Comparison of ENCODE assay signal across 8 cellular contexts in genomic region chr1:109040627-109041613, GRCh38. TPM values are rescaled to one million over a fixed set of nuclear protein-coding genes. Genes with fewer than 3 reads are reported as not detected.
DNase-seq lines count a peak whose midpoint lies in the region; ATAC-seq and TF ChIP-seq lines count a peak whose summit lies in the region.

No MANE protein-coding gene starts in this region.

- BruUV-seq in IMR-90 (replicated peaks; lab: Mats Ljungman, UMichigan), result TSS peak; percentile 59

- no peak for TF ChIP-seq RAD21 in IMR-90 (IDR thresholded peaks at IDR 0.05; ENCODE audit: low read length)

- peak overlapping the region; percentile 88 for H3K4me3 Mint-ChIP-seq in activated B cell treated with CpG ODN at 0.5 μM for 24 hours

- peak overlapping the region in 1 of 2 experiments; percentile 68; a peak in 2 of 4 replicates for H4K8ac ChIP-seq in IMR-90 (ENCODE audit: low read depth in 2 of 2, low read length in 2 of 2)

- no peak overlapping the region for H2BK20ac ChIP-seq in IMR-90 (ENCODE audit: low read depth, low read length)

- no peaks in the 10 kb centered on the region for H3K36me3 ChIP-seq in IMR-90 (ENCODE audit: control insufficient read depth, insufficient read depth, low read length)
- H3K36me3 ChIP-seq in stomach smooth muscle (ENCODE audit: control insufficient read depth in 2 of 2, insufficient read depth in 2 of 2, low read length in 2 of 2), result no peaks in the 10 kb centered on the region

- H4K20me1 ChIP-seq in IMR-90 (ENCODE audit: insufficient read depth, low read length), result peaks cover 5% of the 10 kb centered on the region; the same call in 1 of the 2 replicates

- H3K27ac ChIP-seq in IMR-90 (ENCODE audit: insufficient read depth, low read length) (peak overlapping the region; percentile 74), epithelial cell of prostate (peak overlapping the region; percentile 65), stomach smooth muscle (ENCODE audit: low read length) (no peak overlapping the region)

- POLR2A ChIA-PET in IMR-90 (lab: Charles Lee; ENCODE audit: unreplicated experiment) (no interaction called here), activated B cell treated with CpG ODN at 0.5 μM for 24 hours (lab: Charles Lee) (interaction anchor here (0.7 to 1.8 kb wide), 2 partner anchors 30 to 59 kb away, joined by 9 to 52 read pairs; no protein-coding TSS in a partner anchor)

- ATAC-seq in GM21528 (IDR thresholded peaks at IDR 0.05; ENCODE audit: low FRiP score, unreplicated experiment) (peak; percentile 32), IMR-90 (ENCODE audit: low read depth) (peak; percentile 40), activated B cell treated with CpG ODN at 0.5 μM for 24 hours (ENCODE audit: low read depth) (peak; percentile 9)

- H3K4me2 ChIP-seq in IMR-90 (ENCODE audit: low read depth, low read length), result peak overlapping the region; percentile 98

- H3K27me3 ChIP-seq in IMR-90 (ENCODE audit: control insufficient read depth, insufficient read depth, low read length), result no peaks in the 10 kb centered on the region
- no peaks in the 10 kb centered on the region for H3K27me3 ChIP-seq in stomach smooth muscle (ENCODE audit: control insufficient read depth in 1 of 2, insufficient read depth in 2 of 2, low read length in 2 of 2)

- H4K5ac ChIP-seq in IMR-90 (ENCODE audit: low read depth, low read length), result peak overlapping the region; percentile 59

- H3K4me3 ChIP-seq in IMR-90 (ENCODE audit: insufficient read depth, low read depth, low read length), result peak overlapping the region; percentile 99
- peak overlapping the region; percentile 89 to 92 for H3K4me3 ChIP-seq in stomach smooth muscle (ENCODE audit: low read length in 2 of 2)

- 0% methylated on average over 2 of the region's 47 CpGs; no CpG with 5 or more reads in 1 of the 2 experiments for WGBS in IMR-90 (ENCODE audit: extremely low coverage in 2 of 2, insufficient read length in 1 of 2), 2 experiments

- no peaks in the 10 kb centered on the region for H3K36me3 Mint-ChIP-seq in activated B cell treated with CpG ODN at 0.5 μM for 24 hours (ENCODE audit: low read depth)

- H3K27ac Mint-ChIP-seq in activated B cell treated with CpG ODN at 0.5 μM for 24 hours, result peak overlapping the region; percentile 60

- H3K9me3 Mint-ChIP-seq in activated B cell treated with CpG ODN at 0.5 μM for 24 hours, result no peaks in the 10 kb centered on the region

- in situ Hi-C loops in IMR-90 (cut with MboI; ENCODE audit: low sequenced_read_pairs), result no loop called here

- peak overlapping the region; percentile 91 for H2AFZ ChIP-seq in IMR-90 (replicated peaks; ENCODE audit: low read length, poor library complexity)

- DNase-seq in GF-D8 (lab: John Stamatoyannopoulos, UW), result peak; percentile 11
- DNase-seq in IMR-90, result no peak
- DNase-seq in activated B cell treated with CpG ODN at 0.5 μM for 24 hours, result no peak
- no peak for DNase-seq in epithelial cell of prostate (ENCODE audit: low read depth, low spot score)
- DNase-seq in midbrain (lab: John Stamatoyannopoulos, UW), result peak; percentile 33
- DNase-seq in NCI-H2196 (lab: John Stamatoyannopoulos, UW; ENCODE audit: unreplicated experiment), result no peak

- H3K4me1 Mint-ChIP-seq in activated B cell treated with CpG ODN at 0.5 μM for 24 hours, result peaks cover 15% of the 10 kb centered on the region

- TF ChIP-seq POLR2A in IMR-90 (IDR thresholded peaks at IDR 0.05; ENCODE audit: low read depth, low read length), result no peak

- H3K9ac ChIP-seq in IMR-90 (ENCODE audit: low read depth, low read length), result peak overlapping the region; percentile 87
- H3K9ac ChIP-seq in stomach smooth muscle (ENCODE audit: low read length in 2 of 2), result peak overlapping the region; percentile 59 to 80

- H2BK5ac ChIP-seq in IMR-90 (ENCODE audit: low read depth, low read length, poor library complexity, severe bottlenecking), result peak overlapping the region; percentile 40

- H4K91ac ChIP-seq in IMR-90 (ENCODE audit: insufficient read depth, low read depth, low read length), result no peak overlapping the region

- H3K4ac ChIP-seq in IMR-90 (ENCODE audit: low read depth, low read length), result peak overlapping the region; percentile 4; the same call in 1 of the 2 replicates

- H3K18ac ChIP-seq in IMR-90 (ENCODE audit: low read depth, low read length), result peak overlapping the region; percentile 24; the same call in 1 of the 2 replicates

- no peak for TF ChIP-seq CTCF in IMR-90 (conservative IDR thresholded peaks at IDR 0.05; ENCODE audit: low read depth, low read length)
- TF ChIP-seq CTCF in activated B cell treated with CpG ODN at 0.5 μM for 24 hours (IDR thresholded peaks at IDR 0.05), result no peak

- H3K14ac ChIP-seq in IMR-90 (replicated peaks; ENCODE audit: low read depth, low read length), result peak overlapping the region; percentile 24

- H3K56ac ChIP-seq in IMR-90 (ENCODE audit: extremely low read depth, insufficient read depth, low read length), result peak overlapping the region; percentile 60; the same call in 1 of the 2 replicates

- intact Hi-C loops in IMR-90 (cut with micrococcal nuclease) (no loop called here), activated B cell treated with CpG ODN at 0.5 μM for 24 hours (cut with micrococcal nuclease) (loop anchor here (5.0 kb wide), 3 partner anchors 151 to 506 kb away; partner anchors contain the start of genes GNAI3 and PRPF38B)

- H3K9me1 ChIP-seq in IMR-90 (ENCODE audit: insufficient read depth, low read length), result peaks cover 3% of the 10 kb centered on the region; the same call in 1 of the 2 replicates

- no peaks in the 10 kb centered on the region; the same call in 1 of the 2 replicates for H3K4me1 ChIP-seq in IMR-90 (ENCODE audit: control insufficient read depth, insufficient read depth, low read length)
- H3K4me1 ChIP-seq in stomach smooth muscle (ENCODE audit: control insufficient read depth, insufficient read depth, low read length), result peaks cover 3% of the 10 kb centered on the region

- dilution Hi-C loops in IMR-90 (cut with HindIII; ENCODE audit: low sequenced_read_pairs, unreplicated experiment), result no loop called here

- H2AK9ac ChIP-seq in IMR-90 (replicated peaks; ENCODE audit: low read depth, low read length, poor library complexity), result peak overlapping the region; percentile 87

- no peaks in the 10 kb centered on the region for H3K9me3 ChIP-seq in IMR-90 (ENCODE audit: control insufficient read depth, insufficient read depth, low read length)
- no peaks in the 10 kb centered on the region for H3K9me3 ChIP-seq in stomach smooth muscle (ENCODE audit: control insufficient read depth in 2 of 2, low read length in 2 of 2)

- CTCF ChIA-PET in IMR-90 (lab: Yijun Ruan, JAX), result interaction anchor here (0.5 to 1.5 kb wide), 4 partner anchors 13 to 163 kb away, joined by 3 to 4 read pairs (median 4); no protein-coding TSS in a partner anchor
- CTCF ChIA-PET in activated B cell treated with CpG ODN at 0.5 μM for 24 hours (lab: Charles Lee), result interaction anchor here (0.7 kb wide), 1 partner anchor 18 kb away, joined by 3 read pairs; no protein-coding TSS in a partner anchor

- H3K23ac ChIP-seq in IMR-90 (ENCODE audit: low read depth, low read length), result peak overlapping the region; percentile 28; the same call in 1 of the 2 replicates

- no peak overlapping the region for H2BK120ac ChIP-seq in IMR-90 (ENCODE audit: low read depth, low read length)

- no peak overlapping the region for H2BK15ac ChIP-seq in IMR-90 (ENCODE audit: low read depth, low read length)

- no peaks in the 10 kb centered on the region for H3K27me3 Mint-ChIP-seq in activated B cell treated with CpG ODN at 0.5 μM for 24 hours

- 0 out of 2 replicates have a peak overlapping the region, but pooled peaks have one; percentile 38 for H2AK5ac ChIP-seq in IMR-90 (ENCODE audit: low read depth, low read length)

- H3K79me1 ChIP-seq in IMR-90 (ENCODE audit: low read depth in 1 of 2, low read length in 2 of 2), result peaks cover 0 to 25% of the 10 kb centered on the region in 2 experiments; a peak in 2 of 4 replicates

TF ChIP-seq in IMR-90, 13 proteins besides CTCF, POLR2A, EP300 and RAD21:
- TF ChIP-seq MAFK (IDR thresholded peaks at IDR 0.05; ENCODE audit: low read depth, low read length) (no peak), RFX5 (IDR thresholded peaks at IDR 0.05; ENCODE audit: low read depth, low read length) (no peak), NFE2L2 (IDR thresholded peaks at IDR 0.05; ENCODE audit: low read depth, low read length) (no peak)

RNA-seq across cellular contexts. Expression of gene WDR47, which starts 1.0 kb away (rescaled TPM):
- total RNA-seq in IMR-90 (2012; rRNA removed) (17.4 and 23.3 TPM in 2 replicates), activated B cell treated with CpG ODN at 0.5 μM for 24 hours (10.3 and 10.9 TPM in 2 replicates)
- 7.4 and 8.2 TPM in 2 replicates for polyA plus RNA-seq in IMR-90 (2012; rRNA removed)
- polyA plus RNA-seq in IMR-90 (2012; cell fraction: cytosol; rRNA removed), result 1.5 and 2.0 TPM in 2 replicates
- polyA plus RNA-seq in IMR-90 (2012; cell fraction: nucleus; rRNA removed; ENCODE audit: low replicate concordance), result 3.0 and 15.5 TPM in 2 replicates

RNA-seq across cellular contexts. Expression of gene TAF13, which starts 34.9 kb away (rescaled TPM):
- total RNA-seq in IMR-90 (2012; rRNA removed), result 13.1 and 81.4 TPM in 2 replicates
- 28.0 and 42.5 TPM in 2 replicates for polyA plus RNA-seq in IMR-90 (2012; rRNA removed)
- 1.3 and 3.0 TPM in 2 replicates for polyA plus RNA-seq in IMR-90 (2012; cell fraction: cytosol; rRNA removed)
- 0.79 and 5.5 TPM in 2 replicates for polyA plus RNA-seq in IMR-90 (2012; cell fraction: nucleus; rRNA removed; ENCODE audit: low replicate concordance)
- 18.5 and 21.2 TPM in 2 replicates for total RNA-seq in activated B cell treated with CpG ODN at 0.5 μM for 24 hours

RNA-seq across cellular contexts. Expression of gene TMEM167B, which starts 49.6 kb away (rescaled TPM):
- 27.5 and 32.1 TPM in 2 replicates for total RNA-seq in IMR-90 (2012; rRNA removed)
- 19.2 and 21.6 TPM in 2 replicates for polyA plus RNA-seq in IMR-90 (2012; rRNA removed)
- 5.6 and 6.3 TPM in 2 replicates for polyA plus RNA-seq in IMR-90 (2012; cell fraction: cytosol; rRNA removed)
- polyA plus RNA-seq in IMR-90 (2012; cell fraction: nucleus; rRNA removed; ENCODE audit: low replicate concordance), result 1.5 and 11.9 TPM in 2 replicates
- 45.0 and 48.2 TPM in 2 replicates for total RNA-seq in activated B cell treated with CpG ODN at 0.5 μM for 24 hours

Comparison
In these comparisons a context has a peak if more than half of its experiments do, and no peak if none do; other contexts are left out.
1. DNase-seq: peak in GF-D8 (single experiment) and midbrain (single experiment); none in IMR-90 (single experiment), activated B cell treated with CpG ODN at 0.5 μM for 24 hours (single experiment), epithelial cell of prostate (single experiment) and NCI-H2196 (single experiment).
2. Peak in every context shown above with its lines, with median percentiles within 50 percentile points of each other: ATAC-seq.